In the genomic region with DNA sequence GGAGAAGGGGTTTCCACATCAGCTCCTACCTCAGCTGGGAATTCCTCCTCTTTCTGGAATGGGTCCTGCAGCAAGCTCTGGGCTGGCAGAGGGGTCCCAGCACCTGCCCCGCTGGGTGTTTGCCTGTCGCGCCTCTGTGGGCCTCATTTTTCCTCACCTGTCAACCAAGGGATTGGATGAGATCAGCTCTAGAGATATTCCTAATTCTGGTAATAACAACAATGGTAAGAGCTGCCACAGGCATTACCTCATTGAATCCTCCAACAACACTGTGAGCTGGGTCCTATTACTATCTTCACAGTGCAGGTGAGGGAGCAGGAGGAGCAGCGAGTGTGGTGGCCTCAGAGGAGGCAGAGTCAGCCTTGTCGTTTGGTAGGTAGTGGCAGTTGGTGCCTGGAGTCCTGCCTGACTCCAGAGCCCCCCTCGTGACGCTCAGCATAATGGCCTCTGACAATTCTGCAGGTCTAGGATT, we compare ENCODE assay signal across 37 cellular contexts. TPM values are rescaled to one million over a fixed set of nuclear protein-coding genes. Genes with fewer than 3 reads are reported as not detected.
"Had no signal": no experiment of that assay in that cellular context is flagged by ENCODE, and none has a peak within 500 bp of the region (broad histone marks: within the 10 kb centered on the region; RNA-seq: fewer than 3 reads in every experiment).

No MANE protein-coding gene starts in this region.

- DNase-seq: activated B cell treated with CpG ODN at 0.5 μM for 24 hours; activated CD4-positive, alpha-beta memory T cell treated with anti-CD3 and anti-CD28 coated beads for 36 hours; activated CD4-positive, alpha-beta T cell treated with anti-CD3 and anti-CD28 coated beads for 4 hours; activated CD4-positive, alpha-beta T cell treated with anti-CD3 and anti-CD28 coated beads, Interleukin-2, amount 50 U/mL, for 1 hour; activated CD4-positive, CD25-positive, alpha-beta regulatory T cell treated with anti-CD3 and anti-CD28 coated beads, Interleukin-2, amount 50 U/mL, for 72 hours; activated CD8-positive, alpha-beta memory T cell treated with anti-CD3 and anti-CD28 coated beads, Interleukin-2, amount 50 U/mL, for 4 hours; activated gamma-delta T cell treated with Interleukin-2 at 50 U/mL for 16 hours; activated naive CD4-positive, alpha-beta T cell treated with anti-CD3 and anti-CD28 coated beads for 36 hours; activated T-cell treated with anti-CD3 and anti-CD28 coated beads for 4 hours; activated T-cell treated with anti-CD3 and anti-CD28 coated beads, Interleukin-2, amount 50 U/mL, for 4 hours; adrenal gland; body of pancreas; cerebellar nuclear complex; Karpas-422; KBM-7; NCI-H1105; NCI-H1417 treated with DMSO at 0.1 percent for 48 hours; NCI-H187 treated with DMSO at 0.1 percent for 48 hours; NCI-H2081; NCI-H510A; NCI-H526; NCI-H748 treated with DMSO at 0.1 percent for 48 hours; NK-92 treated with Interleukin-12 subunit alpha and Interleukin-12 subunit beta, amount 100 ng/mL, for 24 hours; PC-3; Right ventricle myocardium superior; SJCRH30; SK-N-SH had no signal

- H3K4me3 ChIP-seq: adrenal gland, body of pancreas, breast epithelium, SJCRH30 had no signal

- H3K9ac ChIP-seq: SK-N-SH had no signal

- FAIRE-seq: astrocyte, RCC 7860, TTC549 had no signal

- H3K4me1 Mint-ChIP-seq: activated B cell treated with CpG ODN at 0.5 μM for 24 hours had no signal

- H3K4me3 Mint-ChIP-seq: activated B cell treated with CpG ODN at 0.5 μM for 24 hours; activated CD4-positive, alpha-beta memory T cell treated with anti-CD3 and anti-CD28 coated beads for 36 hours; activated naive CD4-positive, alpha-beta T cell treated with anti-CD3 and anti-CD28 coated beads for 36 hours; activated T-cell treated with anti-CD3 and anti-CD28 coated beads, Interleukin-2, amount 50 U/mL, for 4 hours; activated T-helper 1 cell treated with anti-CD3 and anti-CD28 coated beads, Interleukin-12 subunit alpha, Interleukin-12 subunit beta, Interleukin-2, Interleukin-4 antibody, amounts not matched to agents 30 ng/mL and 10 ng/mL and 1 ng/mL, durations not matched to agents 14 hours and 24 hours and 36 hours; T-helper 1 cell treated with Interleukin-12 subunit alpha and Interleukin-12 subunit beta and Interleukin-4 antibody, amounts not matched to agents 30 μg/mL and 1 μg/mL, for 36 hours; T-helper 2 cell treated with Interferon-gamma antibody and Interleukin-4, amounts not matched to agents 5 μg/mL and 100 μg/mL, for 36 hours had no signal

- H3K4me1 ChIP-seq: adrenal gland, body of pancreas, breast epithelium, SJCRH30 had no signal

- ATAC-seq: activated naive CD4-positive, alpha-beta T cell treated with anti-CD3 and anti-CD28 coated beads, Interleukin-2, amount 50 U/mL, for 72 hours; activated T-cell treated with anti-CD3 and anti-CD28 coated beads, Interleukin-2, amount 50 U/mL, for 4 hours; body of pancreas; PC-3 had no signal

- H3K9me3 Mint-ChIP-seq: activated B cell treated with CpG ODN at 0.5 μM for 24 hours; activated CD4-positive, alpha-beta memory T cell treated with anti-CD3 and anti-CD28 coated beads for 36 hours; activated naive CD4-positive, alpha-beta T cell treated with anti-CD3 and anti-CD28 coated beads for 36 hours; activated naive CD4-positive, alpha-beta T cell treated with anti-CD3 and anti-CD28 coated beads, Interleukin-2, amount 50 U/mL, for 72 hours; activated T-helper 1 cell treated with anti-CD3 and anti-CD28 coated beads, Interleukin-12 subunit alpha, Interleukin-12 subunit beta, Interleukin-2, Interleukin-4 antibody, amounts not matched to agents 30 ng/mL and 10 ng/mL and 1 ng/mL, durations not matched to agents 14 hours and 24 hours and 36 hours; T-helper 1 cell treated with Interleukin-12 subunit alpha and Interleukin-12 subunit beta and Interleukin-4 antibody, amounts not matched to agents 30 μg/mL and 1 μg/mL, for 36 hours; T-helper 2 cell treated with Interferon-gamma antibody and Interleukin-4, amounts not matched to agents 5 μg/mL and 100 μg/mL, for 36 hours had no signal

- H3K36me3 Mint-ChIP-seq: activated CD4-positive, alpha-beta memory T cell treated with anti-CD3 and anti-CD28 coated beads for 36 hours; activated naive CD4-positive, alpha-beta T cell treated with anti-CD3 and anti-CD28 coated beads, Interleukin-2, amount 50 U/mL, for 72 hours had no signal

- H3K27ac Mint-ChIP-seq: activated B cell treated with CpG ODN at 0.5 μM for 24 hours; activated CD4-positive, alpha-beta memory T cell treated with anti-CD3 and anti-CD28 coated beads for 36 hours; activated naive CD4-positive, alpha-beta T cell treated with anti-CD3 and anti-CD28 coated beads for 36 hours; activated naive CD4-positive, alpha-beta T cell treated with anti-CD3 and anti-CD28 coated beads, Interleukin-2, amount 50 U/mL, for 72 hours; activated T-helper 1 cell treated with anti-CD3 and anti-CD28 coated beads, Interleukin-12 subunit alpha, Interleukin-12 subunit beta, Interleukin-2, Interleukin-4 antibody, amounts not matched to agents 30 ng/mL and 10 ng/mL and 1 ng/mL, durations not matched to agents 14 hours and 24 hours and 36 hours; T-helper 1 cell treated with Interleukin-12 subunit alpha and Interleukin-12 subunit beta and Interleukin-4 antibody, amounts not matched to agents 30 μg/mL and 1 μg/mL, for 36 hours; T-helper 2 cell treated with Interferon-gamma antibody and Interleukin-4, amounts not matched to agents 5 μg/mL and 100 μg/mL, for 36 hours had no signal

- H3K9me3 ChIP-seq: adrenal gland, body of pancreas, breast epithelium, SJCRH30, SK-N-SH had no signal

- H3K36me3 ChIP-seq: adrenal gland, breast epithelium, SJCRH30 had no signal

- H3K27ac ChIP-seq: adrenal gland, body of pancreas, breast epithelium, SJCRH30 had no signal

- H3K4me2 ChIP-seq: SK-N-SH had no signal

- H3K27me3 ChIP-seq: body of pancreas had no signal

RNA-seq across cellular contexts. Expression of a gene that starts 23.3 kb away (rescaled TPM):
- total RNA-seq: activated B cell treated with CpG ODN at 0.5 μM for 24 hours; activated CD4-positive, alpha-beta memory T cell treated with anti-CD3 and anti-CD28 coated beads for 36 hours; activated naive CD4-positive, alpha-beta T cell treated with anti-CD3 and anti-CD28 coated beads for 36 hours; activated naive CD4-positive, alpha-beta T cell treated with anti-CD3 and anti-CD28 coated beads, Interleukin-2, amount 50 U/mL, for 72 hours; activated T-cell treated with anti-CD3 and anti-CD28 coated beads, Interleukin-2, amount 50 U/mL, for 4 hours; activated T-helper 1 cell treated with anti-CD3 and anti-CD28 coated beads, Interleukin-12 subunit alpha, Interleukin-12 subunit beta, Interleukin-2, Interleukin-4 antibody, amounts not matched to agents 30 ng/mL and 10 ng/mL and 1 ng/mL, durations not matched to agents 14 hours and 24 hours and 36 hours; adrenal gland; body of pancreas; breast epithelium; cardiac septum; MCF 10A; PC-3; Right ventricle myocardium superior had no signal
- polyA plus RNA-seq: adrenal gland, SK-N-SH had no signal
